ENCODE assay signal across 9 cellular contexts in genomic region chr17:27241346-27241946, GRCh38. TPM values are rescaled to one million over a fixed set of nuclear protein-coding genes. Genes with fewer than 3 reads are reported as not detected.
A peak's percentile ranks its signal among the peaks of the same experiment; 100 is the strongest.
DNase-seq lines count a peak whose midpoint lies in the region; ATAC-seq, FAIRE-seq and TF ChIP-seq lines count a peak whose summit lies in the region.
"Had no signal": no experiment of that assay in that cellular context is flagged by ENCODE, and none has a peak within 500 bp of the region (broad histone marks: within the 10 kb centered on the region; RNA-seq: fewer than 3 reads in every experiment).

No MANE protein-coding gene starts in this region.

- CTCF ChIA-PET in endothelial cell of umbilical vein (lab: Charles Lee) = interaction anchor here (0.9 to 6.1 kb wide), 8 partner anchors 17 to 360 kb away, joined by 3 to 121 read pairs (median 5); partner anchors contain the start of gene WSB1

- H3K36me3 ChIP-seq in endothelial cell of umbilical vein (ENCODE audit: control insufficient read depth in 2 of 2, extremely low read depth in 1 of 2, insufficient read depth in 2 of 2, low read length in 2 of 2) = no peaks in the 10 kb centered on the region
- H3K36me3 ChIP-seq in upper lobe of right lung = no peaks in the 10 kb centered on the region
- no peaks in the 10 kb centered on the region for H3K36me3 ChIP-seq in gastroesophageal sphincter
- H3K36me3 ChIP-seq in psoas muscle (ENCODE audit: insufficient read depth in 1 of 2, low read depth in 1 of 2) = no peaks in the 10 kb centered on the region

- no TSS peak for BruUV-seq in endothelial cell of umbilical vein (replicated peaks; lab: Mats Ljungman, UMichigan)

- H2AFZ ChIP-seq in endothelial cell of umbilical vein (ENCODE audit: low read depth, low read length) = no peak overlapping the region

- no peak for DNase-seq in activated naive CD8-positive, alpha-beta T cell treated with anti-CD3 and anti-CD28 coated beads, Interleukin-2, amount 50 U/mL, for 24 hours
- DNase-seq in activated naive CD8-positive, alpha-beta T cell treated with anti-CD3 and anti-CD28 coated beads for 36 hours = no peak
- DNase-seq in endothelial cell of umbilical vein (ENCODE audit: low read depth, low spot score) (no peak), upper lobe of right lung (no peak), substantia nigra (lab: John Stamatoyannopoulos, UW) (no peak), psoas muscle (no peak)
- DNase-seq: CD4-positive, alpha-beta T cell had no signal

- dilution Hi-C loops in endothelial cell of umbilical vein (cut with MboI; ENCODE audit: extremely low pct_ligation_motif_present, low sequenced_read_pairs) = no loop called here

- WGBS in gastroesophageal sphincter (ENCODE audit: low coverage in 1 of 2), 2 donors = 62 to 65% methylated on average over 4 to 5 of the region's 5 CpGs
- WGBS in psoas muscle, 3 donors = 58 to 69% (median 65%) methylated on average over 5 of the region's 5 CpGs

- H3K27me3 Mint-ChIP-seq in activated naive CD8-positive, alpha-beta T cell treated with anti-CD3 and anti-CD28 coated beads, Interleukin-2, amount 50 U/mL, for 24 hours = peaks cover 11% of the 10 kb centered on the region
- H3K27me3 Mint-ChIP-seq in activated naive CD8-positive, alpha-beta T cell treated with anti-CD3 and anti-CD28 coated beads for 36 hours = peaks cover 10% of the 10 kb centered on the region

- intact Hi-C loops in endothelial cell of umbilical vein (cut with micrococcal nuclease) = no loop called here
- intact Hi-C loops in upper lobe of right lung (cut with DNase I) = loop anchor here (10.0 kb wide), 1 partner anchor 93 kb away; no protein-coding TSS in a partner anchor
- intact Hi-C loops in psoas muscle (cut with DNase I) = loop anchor here (5.0 to 10.0 kb wide), 4 partner anchors 51 to 253 kb away; partner anchors contain the start of genes KSR1 (in 1 of the 2) and WSB1 (in 1 of the 2)

- H3K9me3 Mint-ChIP-seq in activated naive CD8-positive, alpha-beta T cell treated with anti-CD3 and anti-CD28 coated beads, Interleukin-2, amount 50 U/mL, for 24 hours = no peaks in the 10 kb centered on the region
- H3K9me3 Mint-ChIP-seq in activated naive CD8-positive, alpha-beta T cell treated with anti-CD3 and anti-CD28 coated beads for 36 hours = no peaks in the 10 kb centered on the region
- H3K9me3 Mint-ChIP-seq: CD4-positive, alpha-beta T cell had no signal

- no peak overlapping the region for H3K9ac ChIP-seq in endothelial cell of umbilical vein (replicated peaks; ENCODE audit: extremely low read depth, insufficient read depth, low read length)

- TF ChIP-seq EP300 in gastroesophageal sphincter (IDR thresholded peaks at IDR 0.05) = no peak

- FAIRE-seq in endothelial cell of umbilical vein (lab: Jason Lieb, UNC) = peak; percentile 8

- H3K9me3 ChIP-seq in endothelial cell of umbilical vein (replicated peaks; ENCODE audit: control insufficient read depth, insufficient read depth, low read length) (no peaks in the 10 kb centered on the region), upper lobe of right lung (no peaks in the 10 kb centered on the region), gastroesophageal sphincter (no peaks in the 10 kb centered on the region), psoas muscle (no peaks in the 10 kb centered on the region)

- peaks cover 23% of the 10 kb centered on the region for H3K4me1 Mint-ChIP-seq in activated naive CD8-positive, alpha-beta T cell treated with anti-CD3 and anti-CD28 coated beads, Interleukin-2, amount 50 U/mL, for 24 hours
- peaks cover 16% of the 10 kb centered on the region for H3K4me1 Mint-ChIP-seq in activated naive CD8-positive, alpha-beta T cell treated with anti-CD3 and anti-CD28 coated beads for 36 hours

- H3K4me3 Mint-ChIP-seq in activated naive CD8-positive, alpha-beta T cell treated with anti-CD3 and anti-CD28 coated beads, Interleukin-2, amount 50 U/mL, for 24 hours = no peak overlapping the region
- no peak overlapping the region for H3K4me3 Mint-ChIP-seq in activated naive CD8-positive, alpha-beta T cell treated with anti-CD3 and anti-CD28 coated beads for 36 hours
- H3K4me3 Mint-ChIP-seq: CD4-positive, alpha-beta T cell had no signal

- H3K4me1 ChIP-seq in endothelial cell of umbilical vein (ENCODE audit: control insufficient read depth, extremely low read depth, insufficient read depth, low read length) = peaks cover 15% of the 10 kb centered on the region
- peaks cover 66% of the 10 kb centered on the region for H3K4me1 ChIP-seq in upper lobe of right lung
- peaks cover 16 to 52% (median 26%) of the 10 kb centered on the region in 3 donors for H3K4me1 ChIP-seq in gastroesophageal sphincter
- H3K4me1 ChIP-seq in psoas muscle = peaks cover 24% of the 10 kb centered on the region

- TF ChIP-seq CTCF in endothelial cell of umbilical vein (IDR thresholded peaks at IDR 0.05; ENCODE audit: extremely low read depth in 1 of 2, insufficient read depth in 1 of 2, low read depth in 1 of 2, low read length in 2 of 2) (no peak), upper lobe of right lung (IDR thresholded peaks at IDR 0.05) (no peak), gastroesophageal sphincter (IDR thresholded peaks at IDR 0.05) (no peak), psoas muscle (IDR thresholded peaks at IDR 0.05) (no peak)

- H3K4me2 ChIP-seq in endothelial cell of umbilical vein (ENCODE audit: insufficient read depth, low read length) = no peak overlapping the region

- H3K27ac Mint-ChIP-seq in activated naive CD8-positive, alpha-beta T cell treated with anti-CD3 and anti-CD28 coated beads, Interleukin-2, amount 50 U/mL, for 24 hours = no peak overlapping the region
- no peak overlapping the region for H3K27ac Mint-ChIP-seq in activated naive CD8-positive, alpha-beta T cell treated with anti-CD3 and anti-CD28 coated beads for 36 hours
- H3K27ac Mint-ChIP-seq: CD4-positive, alpha-beta T cell had no signal

- H3K79me2 ChIP-seq in endothelial cell of umbilical vein (ENCODE audit: control insufficient read depth, insufficient read depth, low read length) = no peaks in the 10 kb centered on the region

- peak; percentile 35 for ATAC-seq in activated naive CD8-positive, alpha-beta T cell treated with anti-CD3 and anti-CD28 coated beads, Interleukin-2, amount 50 U/mL, for 24 hours
- ATAC-seq in HG03378 (IDR thresholded peaks at IDR 0.05; ENCODE audit: unreplicated experiment) (peak; percentile 53), upper lobe of right lung (peak; percentile 7), gastroesophageal sphincter (no peak), psoas muscle (no peak)

- no peaks in the 10 kb centered on the region for H4K20me1 ChIP-seq in endothelial cell of umbilical vein (replicated peaks; ENCODE audit: control insufficient read depth, extremely low read depth, insufficient read depth, low read length)

- no peak overlapping the region for H3K27ac ChIP-seq in endothelial cell of umbilical vein (ENCODE audit: insufficient read depth, low read depth, low read length)
- no peak overlapping the region for H3K27ac ChIP-seq in upper lobe of right lung
- H3K27ac ChIP-seq in substantia nigra (ENCODE audit: low read depth, low read length, poor library complexity, severe bottlenecking) = no peak overlapping the region
- H3K27ac ChIP-seq in gastroesophageal sphincter = peak overlapping the region in 1 of 4 donors; percentile 52
- H3K27ac ChIP-seq in psoas muscle = no peak overlapping the region

- no peaks in the 10 kb centered on the region for H3K36me3 Mint-ChIP-seq in activated naive CD8-positive, alpha-beta T cell treated with anti-CD3 and anti-CD28 coated beads, Interleukin-2, amount 50 U/mL, for 24 hours (ENCODE audit: low read depth)
- no peaks in the 10 kb centered on the region for H3K36me3 Mint-ChIP-seq in activated naive CD8-positive, alpha-beta T cell treated with anti-CD3 and anti-CD28 coated beads for 36 hours

- H3K4me3 ChIP-seq in endothelial cell of umbilical vein (replicated peaks in 1 of 3; ENCODE audit: insufficient read depth in 1 of 3, low read depth in 1 of 3, low read length in 3 of 3) = no peak overlapping the region
- no peak overlapping the region for H3K4me3 ChIP-seq in upper lobe of right lung
- no peak overlapping the region for H3K4me3 ChIP-seq in gastroesophageal sphincter
- no peak overlapping the region for H3K4me3 ChIP-seq in psoas muscle

- POLR2A ChIA-PET in endothelial cell of umbilical vein (lab: Charles Lee) = interaction anchor here (0.6 to 1.3 kb wide), 2 partner anchors 91 to 297 kb away, joined by 3 to 4 read pairs; no protein-coding TSS in a partner anchor

- H3K27me3 ChIP-seq in endothelial cell of umbilical vein (ENCODE audit: control insufficient read depth in 2 of 2, insufficient read depth in 2 of 2, low read length in 2 of 2) (no peaks in the 10 kb centered on the region), upper lobe of right lung (no peaks in the 10 kb centered on the region), gastroesophageal sphincter (no peaks in the 10 kb centered on the region), psoas muscle (ENCODE audit: insufficient read depth in 3 of 3, low read length in 2 of 3) (no peaks in the 10 kb centered on the region)

- H3K9me1 ChIP-seq in endothelial cell of umbilical vein (replicated peaks; ENCODE audit: control insufficient read depth, extremely low read depth, insufficient read depth, low read length) = no peaks in the 10 kb centered on the region

- TF ChIP-seq POLR2A in endothelial cell of umbilical vein (IDR thresholded peaks at IDR 0.05; ENCODE audit: low read depth, low read length) = no peak
- TF ChIP-seq POLR2A in gastroesophageal sphincter (IDR thresholded peaks at IDR 0.05) = no peak

TF ChIP-seq in endothelial cell of umbilical vein, 7 proteins besides CTCF, POLR2A, EP300 and RAD21 (continues in another document):
- TF ChIP-seq JUN (IDR thresholded peaks at IDR 0.05; ENCODE audit: borderline replicate concordance, insufficient read depth, insufficient read length, low read depth) (no peak), MYC (IDR thresholded peaks at IDR 0.05; ENCODE audit: low read depth, low read length) (no peak), GATA2 (IDR thresholded peaks at IDR 0.05; ENCODE audit: insufficient read depth, insufficient read length, low read depth, low read length) (no peak)

RNA-seq across cellular contexts. Expression of gene WSB1, which starts 52.5 kb away (rescaled TPM):
- 100 to 1,000 TPM; 113 to 126 TPM for total RNA-seq in activated naive CD8-positive, alpha-beta T cell treated with anti-CD3 and anti-CD28 coated beads for 36 hours
- total RNA-seq in endothelial cell of umbilical vein (334 and 471 TPM in 2 replicates), upper lobe of right lung (360 TPM), gastroesophageal sphincter (100 to 1,000 TPM in 2 of 4 donors, 10 to 100 TPM in 2; 74.2 to 200 (median 133) TPM), psoas muscle (10 to 100 TPM; 35.3 to 42.8 (median 39.5) TPM)
- polyA plus RNA-seq in endothelial cell of umbilical vein (736 and 750 TPM in 2 replicates), psoas muscle (10 to 100 TPM; 32.4 to 53.6 (median 45.4) TPM)
- polyA plus RNA-seq in endothelial cell of umbilical vein (2011; cell fraction: cytosol; rRNA removed) = 205 and 437 TPM in 2 replicates
- 2,468 and 4,773 TPM in 2 replicates for polyA plus RNA-seq in endothelial cell of umbilical vein (2011; cell fraction: nucleus; rRNA removed)
- polyA plus RNA-seq in endothelial cell of umbilical vein (2012) = 242 and 354 TPM in 2 replicates
- polyA minus RNA-seq in endothelial cell of umbilical vein = 520 and 546 TPM in 2 replicates
- polyA minus RNA-seq in endothelial cell of umbilical vein (2011; cell fraction: cytosol; rRNA and poly(A)+ RNA removed) = 12.8 TPM
- polyA minus RNA-seq in endothelial cell of umbilical vein (2011; cell fraction: nucleus; rRNA and poly(A)+ RNA removed) = 507 and 650 TPM in 2 replicates

Comparison
In these comparisons a context has a peak if more than half of its experiments do, and no peak if none do; other contexts are left out.
1. ATAC-seq: peak in activated naive CD8-positive, alpha-beta T cell treated with anti-CD3 and anti-CD28 coated beads, Interleukin-2, amount 50 U/mL, for 24 hours (single experiment), HG03378 (single experiment) and upper lobe of right lung (single experiment); none in gastroesophageal sphincter (single experiment) and psoas muscle (0 of 4).